Comparison of ENCODE assay signal across 14 cellular contexts in the genomic region with DNA sequence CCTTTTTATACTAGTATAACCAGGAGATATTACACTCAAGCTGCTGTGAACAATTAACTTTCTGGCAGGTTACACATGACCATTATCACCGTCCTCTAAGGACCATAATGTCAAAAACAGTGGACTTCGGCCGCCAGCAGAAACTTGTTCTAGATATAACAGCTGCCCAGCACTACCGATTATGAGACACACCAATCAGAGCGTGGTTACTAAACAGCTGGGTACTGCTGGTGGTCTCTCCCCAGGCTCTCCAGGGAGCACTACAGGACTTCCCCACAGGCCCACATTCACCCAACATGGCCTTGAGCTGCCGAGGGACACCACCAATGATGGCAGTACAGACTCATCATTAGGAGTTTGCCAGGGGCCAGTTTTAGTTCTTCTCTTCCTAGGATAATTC. TPM values are rescaled to one million over a fixed set of nuclear protein-coding genes. Genes with fewer than 3 reads are reported as not detected.
A peak's percentile ranks its signal among the peaks of the same experiment; 100 is the strongest.
DNase-seq lines count a peak whose midpoint lies in the region; ATAC-seq and TF ChIP-seq lines count a peak whose summit lies in the region.
"Had no signal": no experiment of that assay in that cellular context is flagged by ENCODE, and none has a peak within 500 bp of the region (broad histone marks: within the 10 kb centered on the region; RNA-seq: fewer than 3 reads in every experiment).

No MANE protein-coding gene starts in this region.

- no peak for DNase-seq in Right ventricle myocardium inferior (ENCODE audit: missing footprints)
- DNase-seq in left ventricle myocardium inferior: no peak
- DNase-seq in Peyer's patch: no peak
- no peak for DNase-seq in hepatocyte (ENCODE audit: low spot score)
- no peak for DNase-seq in transverse colon
- no peak for DNase-seq in NCI-H146 treated with DMSO at 0.1 percent for 48 hours (lab: John Stamatoyannopoulos, UW; ENCODE audit: unreplicated experiment)
- DNase-seq in activated naive CD4-positive, alpha-beta T cell (lab: John Stamatoyannopoulos, UW): no peak
- DNase-seq in foreskin fibroblast: no peak
- DNase-seq: CD8-positive, alpha-beta memory T cell; NCI-H1092 treated with DMSO at 0.1 percent for 48 hours; NCI-H1694 treated with DMSO at 0.1 percent for 48 hours; SHP77 treated with DMSO at 0.1 percent for 48 hours had no signal

- in situ Hi-C loops in transverse colon (cut with MboI; ENCODE audit: low pct_ligation_motif_present in 1 of 4, low pct_unique_long_range_greater_than_20kb in 1 of 4, low sequenced_read_pairs in 3 of 4): loop anchor here in 1 of 4 donors (25.0 kb wide), 1 partner anchor 305 kb away; no protein-coding TSS in a partner anchor

- no peaks in the 10 kb centered on the region for H3K4me1 ChIP-seq in left ventricle myocardium inferior
- peaks cover 0 to 8% (median 1%) of the 10 kb centered on the region in 4 donors for H3K4me1 ChIP-seq in Peyer's patch
- H3K4me1 ChIP-seq in hepatocyte (ENCODE audit: insufficient read depth): peaks cover 17% of the 10 kb centered on the region
- H3K4me1 ChIP-seq in transverse colon: peaks cover 3 to 22% (median 9%) of the 10 kb centered on the region in 4 donors

- H3K4me3 ChIP-seq in left ventricle myocardium inferior (no peak overlapping the region), Peyer's patch (no peak overlapping the region), hepatocyte (no peak overlapping the region), transverse colon (no peak overlapping the region), foreskin fibroblast (ENCODE audit: low read depth in 1 of 2, low read length in 2 of 2) (no peak overlapping the region)
- H3K4me3 ChIP-seq: BLaER1 treated with 17β-estradiol and CSF1 and Interleukin-3, amounts not matched to agents 10 nM and 100 nM had no signal

- ATAC-seq in Right ventricle myocardium inferior: peak; percentile 65
- ATAC-seq: HepG2 had no signal

- H3K27me3 ChIP-seq in left ventricle myocardium inferior (ENCODE audit: low read depth) (no peaks in the 10 kb centered on the region), Peyer's patch (no peaks in the 10 kb centered on the region), hepatocyte (no peaks in the 10 kb centered on the region), transverse colon (no peaks in the 10 kb centered on the region)
- H3K27me3 ChIP-seq: BLaER1 treated with 17β-estradiol and CSF1 and Interleukin-3, amounts not matched to agents 10 nM and 100 nM had no signal

- peak overlapping the region; percentile 29 for H3K4me2 ChIP-seq in hepatocyte

- H3K9me3 ChIP-seq in left ventricle myocardium inferior (replicated peaks) (no peaks in the 10 kb centered on the region), Peyer's patch (no peaks in the 10 kb centered on the region), hepatocyte (ENCODE audit: low read depth) (no peaks in the 10 kb centered on the region), transverse colon (no peaks in the 10 kb centered on the region)

- no peaks in the 10 kb centered on the region for H3K79me2 ChIP-seq in hepatocyte

- H3K9me2 ChIP-seq in hepatocyte (replicated peaks; ENCODE audit: insufficient read depth): no peaks in the 10 kb centered on the region

- no peaks in the 10 kb centered on the region for H4K20me1 ChIP-seq in hepatocyte (ENCODE audit: insufficient read depth, poor library complexity, severe bottlenecking)
- H4K20me1 ChIP-seq: BLaER1 treated with 17β-estradiol and CSF1 and Interleukin-3, amounts not matched to agents 10 nM and 100 nM had no signal

- TF ChIP-seq CTCF in left ventricle myocardium inferior (IDR thresholded peaks at IDR 0.05; ENCODE audit: borderline replicate concordance) (no peak), Peyer's patch (IDR thresholded peaks at IDR 0.05) (no peak), hepatocyte (IDR thresholded peaks at IDR 0.05; ENCODE audit: poor library complexity) (no peak), transverse colon (IDR thresholded peaks at IDR 0.05) (no peak), foreskin fibroblast (IDR thresholded peaks at IDR 0.05; ENCODE audit: low read depth, low read length) (no peak)

- intact Hi-C loops in Right ventricle myocardium inferior (cut with DNase I) (no loop called here), left ventricle myocardium inferior (cut with micrococcal nuclease) (loop anchor here (10.0 kb wide), 1 partner anchor 123 kb away; no protein-coding TSS in a partner anchor), transverse colon (cut with DNase I; ENCODE audit: low total_unique reads) (no loop called here)

- WGBS in hepatocyte (ENCODE audit: low lambda C conversion rate, missing lambda C conversion rate): 73% methylated on average over 6 of the region's 6 CpGs
- 40 to 63% methylated on average over 3 to 6 of the region's 6 CpGs for WGBS in transverse colon (ENCODE audit: low coverage in 1 of 2), 2 donors

- H2AFZ ChIP-seq in hepatocyte: no peak overlapping the region

- H3K36me3 ChIP-seq in left ventricle myocardium inferior: no peaks in the 10 kb centered on the region
- no peaks in the 10 kb centered on the region for H3K36me3 ChIP-seq in Peyer's patch
- H3K36me3 ChIP-seq in hepatocyte (replicated peaks; ENCODE audit: insufficient read depth, low read depth): no peaks in the 10 kb centered on the region
- no peaks in the 10 kb centered on the region for H3K36me3 ChIP-seq in transverse colon
- H3K36me3 ChIP-seq: BLaER1 treated with 17β-estradiol and CSF1 and Interleukin-3, amounts not matched to agents 10 nM and 100 nM had no signal

- TF ChIP-seq POLR2A in Peyer's patch (IDR thresholded peaks at IDR 0.05) (no peak), transverse colon (IDR thresholded peaks at IDR 0.05) (no peak)

- no peak overlapping the region for H3K27ac ChIP-seq in left ventricle myocardium inferior (replicated peaks)
- peak overlapping the region in 3 of 4 donors; percentile 19 to 84 (median 68) for H3K27ac ChIP-seq in Peyer's patch
- H3K27ac ChIP-seq in hepatocyte: peak overlapping the region; percentile 81
- peak overlapping the region in 3 of 4 donors; percentile 12 to 60 (median 49) for H3K27ac ChIP-seq in transverse colon
- H3K27ac ChIP-seq: BLaER1 treated with 17β-estradiol and CSF1 and Interleukin-3, amounts not matched to agents 10 nM and 100 nM had no signal

- no peak for TF ChIP-seq EP300 in transverse colon (IDR thresholded peaks at IDR 0.05; ENCODE audit: low read depth)

RNA-seq across cellular contexts. Expression of gene CTBS, which starts 57.9 kb away (rescaled TPM):
- 6.0 TPM for total RNA-seq in Right ventricle myocardium inferior
- total RNA-seq in left ventricle myocardium inferior: 6.2 TPM
- 10 to 100 TPM in 3 of 4 donors, 1 to 10 TPM in 1; 5.0 to 18.4 (median 11.4) TPM for total RNA-seq in Peyer's patch
- total RNA-seq in hepatocyte: 20.3 and 25.4 TPM in 2 replicates
- 33.6 and 38.3 TPM in 2 replicates for polyA plus RNA-seq in hepatocyte
- 10 to 100 TPM in 3 of 4 donors, 1 to 10 TPM in 1; 3.8 to 25.7 (median 16.2) TPM for total RNA-seq in transverse colon

RNA-seq across cellular contexts. Expression of gene SSX2IP, which starts 58.1 kb away (rescaled TPM):
- total RNA-seq in Right ventricle myocardium inferior (12.9 TPM), left ventricle myocardium inferior (11.9 TPM), Peyer's patch (10 to 100 TPM; 10.7 to 20.6 (median 11.7) TPM), hepatocyte (38.0 and 39.9 TPM in 2 replicates), transverse colon (10 to 100 TPM in 3 of 4 donors, 1 to 10 TPM in 1; 7.1 to 15.2 (median 11.4) TPM)
- polyA plus RNA-seq in hepatocyte: 17.1 and 26.5 TPM in 2 replicates
